Comparison of ENCODE assay signal across 12 cellular contexts in the genomic region with DNA sequence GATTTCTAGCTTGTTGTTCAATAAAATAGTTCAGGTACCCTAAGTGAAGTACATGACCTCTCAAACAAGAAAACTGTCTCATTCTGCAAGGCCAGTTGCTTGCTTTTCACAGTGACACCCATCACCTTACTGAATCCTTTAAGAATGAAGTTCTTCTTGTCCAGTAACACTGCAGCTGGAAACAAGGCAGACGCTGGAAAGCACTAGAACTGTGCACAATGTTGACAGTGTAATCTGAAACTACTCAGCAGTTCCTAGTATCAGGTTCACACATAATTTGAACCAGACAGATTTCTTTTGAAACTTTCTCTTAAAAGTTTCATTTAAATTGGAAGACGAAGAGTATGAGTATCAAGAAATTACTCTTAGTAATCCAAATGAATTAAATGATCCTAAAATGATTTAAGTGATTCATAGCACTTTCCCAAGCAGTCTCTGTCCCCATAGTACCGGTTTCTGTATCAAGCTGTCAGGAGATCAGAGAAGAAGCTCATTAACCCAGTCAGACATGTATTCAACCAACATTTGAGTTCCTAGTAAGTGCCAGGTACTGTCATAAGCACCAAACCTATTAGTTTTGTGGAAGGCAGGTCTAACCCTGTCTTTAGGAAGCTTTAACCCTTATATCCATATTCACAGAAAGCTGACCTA.
DNase-seq lines count a peak whose midpoint lies in the region; ATAC-seq and TF ChIP-seq lines count a peak whose summit lies in the region.
"Had no signal": no experiment of that assay in that cellular context is flagged by ENCODE, and none has a peak within 500 bp of the region (broad histone marks: within the 10 kb centered on the region; RNA-seq: fewer than 3 reads in every experiment).

No MANE protein-coding gene starts in this region.

- H3K4me1 ChIP-seq in gastrocnemius medialis: peaks cover 46 to 58% of the 10 kb centered on the region in 2 donors

- no peaks in the 10 kb centered on the region for H3K27me3 ChIP-seq in gastrocnemius medialis
- H3K27me3 ChIP-seq in H7 (ENCODE audit: control insufficient read depth, insufficient read depth, low read length): no peaks in the 10 kb centered on the region

- in situ Hi-C loops in gastrocnemius medialis (cut with MboI; ENCODE audit: low sequenced_read_pairs in 4 of 4): no loop called here

- H3K36me3 ChIP-seq in gastrocnemius medialis (no peaks in the 10 kb centered on the region), H7 (replicated peaks; ENCODE audit: control insufficient read depth, insufficient read depth, low read length) (no peaks in the 10 kb centered on the region)

- CTCF ChIA-PET in HEK293T (lab: Yijun Ruan, JAX): interaction anchor here (0.6 to 1.9 kb wide), 7 partner anchors 25 to 407 kb away, joined by 3 to 6 read pairs (median 4); no protein-coding TSS in a partner anchor

- intact Hi-C loops in gastrocnemius medialis (cut with DNase I; ENCODE audit: low total_unique reads): no loop called here

- POLR2A ChIA-PET in HEK293T (lab: Yijun Ruan, JAX): interaction anchor here (1.0 kb wide), 1 partner anchor 10 kb away, joined by 3 read pairs; no protein-coding TSS in a partner anchor

- H3K9me3 ChIP-seq in gastrocnemius medialis: no peaks in the 10 kb centered on the region

- H3K4me3 ChIP-seq in gastrocnemius medialis: no peak overlapping the region
- no peak overlapping the region for H3K4me3 ChIP-seq in H7 (ENCODE audit: insufficient read depth, low read depth, low read length)
- H3K4me3 ChIP-seq: lung had no signal

- no peak for TF ChIP-seq POLR2A in gastrocnemius medialis (IDR thresholded peaks at IDR 0.05)

- peak overlapping the region; percentile 64 to 75 (median 66) for H3K27ac ChIP-seq in gastrocnemius medialis

- TF ChIP-seq CTCF in gastrocnemius medialis (IDR thresholded peaks at IDR 0.05 in 4 of 5, conservative IDR thresholded peaks at IDR 0.05 in 1 of 5): no peak

- DNase-seq in HEK293T (ENCODE audit: extremely low spot score) (no peak), NCI-H748 treated with DMSO at 0.1 percent for 48 hours (lab: John Stamatoyannopoulos, UW) (peak; percentile 7), gastrocnemius medialis (peak in 1 of 2 donors; percentile 8), H7 (no peak), hippocampal formation (lab: John Stamatoyannopoulos, UW) (no peak), NCI-H1694 (lab: John Stamatoyannopoulos, UW) (no peak)
- DNase-seq: activated T-cell treated with anti-CD3 and anti-CD28 coated beads, Interleukin-2, amount 50 U/mL, for 72 hours; NCI-H187; substantia nigra had no signal

- ATAC-seq in esophagus mucosa (peak; percentile 62), gastrocnemius medialis (peak; percentile 80 to 90), HG03097 (IDR thresholded peaks at IDR 0.05; ENCODE audit: low FRiP score, unreplicated experiment) (no peak)

TF ChIP-seq in HEK293T, 16 proteins besides CTCF, POLR2A, EP300 and RAD21:
- no peak for TF ChIP-seq ELF4 (IDR thresholded peaks at IDR 0.05)
- TF ChIP-seq BHLHE40 (IDR thresholded peaks at IDR 0.05; ENCODE audit: borderline replicate concordance): no peak
- no peak for TF ChIP-seq SUZ12 (IDR thresholded peaks at IDR 0.05)
- TF ChIP-seq, protein P1, sequence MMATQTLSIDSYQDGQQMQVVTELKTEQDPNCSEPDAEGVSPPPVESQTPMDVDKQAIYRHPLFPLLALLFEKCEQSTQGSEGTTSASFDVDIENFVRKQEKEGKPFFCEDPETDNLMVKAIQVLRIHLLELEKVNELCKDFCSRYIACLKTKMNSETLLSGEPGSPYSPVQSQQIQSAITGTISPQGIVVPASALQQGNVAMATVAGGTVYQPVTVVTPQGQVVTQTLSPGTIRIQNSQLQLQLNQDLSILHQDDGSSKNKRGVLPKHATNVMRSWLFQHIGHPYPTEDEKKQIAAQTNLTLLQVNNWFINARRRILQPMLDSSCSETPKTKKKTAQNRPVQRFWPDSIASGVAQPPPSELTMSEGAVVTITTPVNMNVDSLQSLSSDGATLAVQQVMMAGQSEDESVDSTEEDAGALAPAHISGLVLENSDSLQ (IDR thresholded peaks at IDR 0.05): 0 out of 2 replicates have a peak, but pooled peaks have one; percentile 2
